Comparison of ENCODE assay signal across 1 cellular context in the genomic region with DNA sequence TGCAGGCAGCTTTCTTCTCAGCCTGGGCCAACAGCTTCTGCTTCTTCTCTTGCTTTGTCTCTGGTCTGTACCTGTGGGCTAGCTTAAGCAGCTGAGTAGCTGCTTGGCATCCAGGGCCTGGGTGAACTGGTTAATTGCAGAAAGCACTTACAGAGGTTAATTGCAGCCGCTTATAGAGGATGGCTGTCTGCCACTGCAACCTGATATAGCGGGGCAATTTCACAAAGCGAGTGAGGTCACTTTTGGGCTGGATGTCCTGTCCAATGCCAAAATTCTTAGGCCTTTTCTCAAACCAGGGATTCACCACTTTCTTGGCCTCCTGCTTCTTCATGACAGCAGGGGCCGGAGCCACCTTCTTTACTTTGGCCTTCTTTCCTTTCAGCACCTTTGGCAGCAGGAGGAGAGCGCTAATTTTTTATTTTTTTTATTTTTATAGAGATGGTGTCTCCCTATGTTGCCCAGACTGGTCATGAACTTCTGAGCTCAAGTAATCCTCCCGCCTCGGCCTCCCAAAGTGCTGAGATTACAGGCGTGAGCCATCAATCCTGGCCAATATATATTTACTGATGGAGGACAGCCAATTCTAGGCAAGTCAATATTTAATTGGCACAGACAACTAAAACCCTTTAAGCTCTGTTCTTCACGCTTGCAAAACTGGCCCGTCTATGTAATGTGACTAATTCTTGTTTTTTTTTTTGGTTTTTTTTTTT.
TF ChIP-seq lines count a peak whose summit lies in the region.

No MANE protein-coding gene starts in this region.

TF ChIP-seq in liver, 16 proteins besides CTCF, POLR2A, EP300 and RAD21 (continued from another document):
- TF ChIP-seq, protein P1, sequence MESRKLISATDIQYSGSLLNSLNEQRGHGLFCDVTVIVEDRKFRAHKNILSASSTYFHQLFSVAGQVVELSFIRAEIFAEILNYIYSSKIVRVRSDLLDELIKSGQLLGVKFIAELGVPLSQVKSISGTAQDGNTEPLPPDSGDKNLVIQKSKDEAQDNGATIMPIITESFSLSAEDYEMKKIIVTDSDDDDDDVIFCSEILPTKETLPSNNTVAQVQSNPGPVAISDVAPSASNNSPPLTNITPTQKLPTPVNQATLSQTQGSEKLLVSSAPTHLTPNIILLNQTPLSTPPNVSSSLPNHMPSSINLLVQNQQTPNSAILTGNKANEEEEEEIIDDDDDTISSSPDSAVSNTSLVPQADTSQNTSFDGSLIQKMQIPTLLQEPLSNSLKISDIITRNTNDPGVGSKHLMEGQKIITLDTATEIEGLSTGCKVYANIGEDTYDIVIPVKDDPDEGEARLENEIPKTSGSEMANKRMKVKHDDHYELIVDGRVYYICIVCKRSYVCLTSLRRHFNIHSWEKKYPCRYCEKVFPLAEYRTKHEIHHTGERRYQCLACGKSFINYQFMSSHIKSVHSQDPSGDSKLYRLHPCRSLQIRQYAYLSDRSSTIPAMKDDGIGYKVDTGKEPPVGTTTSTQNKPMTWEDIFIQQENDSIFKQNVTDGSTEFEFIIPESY (IDR thresholded peaks at IDR 0.05) = peak; percentile 67
- TF ChIP-seq, protein P2, sequence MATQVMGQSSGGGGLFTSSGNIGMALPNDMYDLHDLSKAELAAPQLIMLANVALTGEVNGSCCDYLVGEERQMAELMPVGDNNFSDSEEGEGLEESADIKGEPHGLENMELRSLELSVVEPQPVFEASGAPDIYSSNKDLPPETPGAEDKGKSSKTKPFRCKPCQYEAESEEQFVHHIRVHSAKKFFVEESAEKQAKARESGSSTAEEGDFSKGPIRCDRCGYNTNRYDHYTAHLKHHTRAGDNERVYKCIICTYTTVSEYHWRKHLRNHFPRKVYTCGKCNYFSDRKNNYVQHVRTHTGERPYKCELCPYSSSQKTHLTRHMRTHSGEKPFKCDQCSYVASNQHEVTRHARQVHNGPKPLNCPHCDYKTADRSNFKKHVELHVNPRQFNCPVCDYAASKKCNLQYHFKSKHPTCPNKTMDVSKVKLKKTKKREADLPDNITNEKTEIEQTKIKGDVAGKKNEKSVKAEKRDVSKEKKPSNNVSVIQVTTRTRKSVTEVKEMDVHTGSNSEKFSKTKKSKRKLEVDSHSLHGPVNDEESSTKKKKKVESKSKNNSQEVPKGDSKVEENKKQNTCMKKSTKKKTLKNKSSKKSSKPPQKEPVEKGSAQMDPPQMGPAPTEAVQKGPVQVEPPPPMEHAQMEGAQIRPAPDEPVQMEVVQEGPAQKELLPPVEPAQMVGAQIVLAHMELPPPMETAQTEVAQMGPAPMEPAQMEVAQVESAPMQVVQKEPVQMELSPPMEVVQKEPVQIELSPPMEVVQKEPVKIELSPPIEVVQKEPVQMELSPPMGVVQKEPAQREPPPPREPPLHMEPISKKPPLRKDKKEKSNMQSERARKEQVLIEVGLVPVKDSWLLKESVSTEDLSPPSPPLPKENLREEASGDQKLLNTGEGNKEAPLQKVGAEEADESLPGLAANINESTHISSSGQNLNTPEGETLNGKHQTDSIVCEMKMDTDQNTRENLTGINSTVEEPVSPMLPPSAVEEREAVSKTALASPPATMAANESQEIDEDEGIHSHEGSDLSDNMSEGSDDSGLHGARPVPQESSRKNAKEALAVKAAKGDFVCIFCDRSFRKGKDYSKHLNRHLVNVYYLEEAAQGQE (IDR thresholded peaks at IDR 0.05) = no peak
- TF ChIP-seq, protein P3, sequence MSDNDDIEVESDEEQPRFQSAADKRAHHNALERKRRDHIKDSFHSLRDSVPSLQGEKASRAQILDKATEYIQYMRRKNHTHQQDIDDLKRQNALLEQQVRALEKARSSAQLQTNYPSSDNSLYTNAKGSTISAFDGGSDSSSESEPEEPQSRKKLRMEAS (IDR thresholded peaks at IDR 0.05) = peak; percentile 25
